8 cellular contexts compared by ENCODE assay signal in the genomic region with DNA sequence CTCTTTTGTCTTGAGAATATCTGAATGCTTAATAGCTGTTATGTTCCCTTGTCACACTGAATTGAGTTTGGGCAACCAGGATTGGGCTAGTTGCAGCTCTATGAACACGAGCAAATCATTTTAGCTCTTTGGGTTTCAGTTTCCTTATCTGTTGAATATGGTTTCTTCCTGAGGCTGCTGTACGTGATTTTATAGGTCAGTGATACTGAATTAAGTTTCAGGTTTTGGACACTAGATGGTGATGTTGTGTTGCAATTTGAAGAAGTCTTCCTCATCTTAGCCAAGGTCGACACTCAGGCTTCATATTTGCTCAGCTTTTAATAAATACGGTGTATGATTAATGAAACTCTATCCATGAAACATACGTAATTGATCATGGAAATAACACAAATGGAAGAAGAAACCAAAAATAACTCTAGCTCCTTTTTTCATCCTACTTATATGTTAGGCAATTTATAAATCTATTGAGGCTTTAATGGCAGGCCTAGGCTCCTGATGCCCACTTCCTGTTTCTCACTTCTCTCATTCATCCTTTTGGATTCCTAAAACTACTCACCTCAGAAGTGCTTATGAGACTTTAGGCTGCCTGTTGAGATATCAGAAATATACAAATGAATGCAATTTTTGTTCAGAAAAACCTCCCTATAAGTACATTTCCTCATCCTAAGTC.
A peak's percentile ranks its signal among the peaks of the same experiment; 100 is the strongest.
DNase-seq lines count a peak whose midpoint lies in the region; ATAC-seq, FAIRE-seq and TF ChIP-seq lines count a peak whose summit lies in the region.

No MANE protein-coding gene starts in this region.

- H4K20me1 ChIP-seq in MM.1S (ENCODE audit: insufficient read depth, low read length) = no peaks in the 10 kb centered on the region

- no peaks in the 10 kb centered on the region for H3K9me3 Mint-ChIP-seq in naive thymus-derived CD8-positive, alpha-beta T cell

- H2AFZ ChIP-seq in MM.1S (ENCODE audit: low read length) = peak overlapping the region; percentile 72

- no peaks in the 10 kb centered on the region for H3K36me3 ChIP-seq in MM.1S (replicated peaks; ENCODE audit: insufficient read depth, low read length)

- TF ChIP-seq CTCF in AG04450 (IDR thresholded peaks at IDR 0.05; ENCODE audit: low read depth, low read length) (peak; percentile 54), GM12875 (IDR thresholded peaks at IDR 0.05; ENCODE audit: borderline replicate concordance, insufficient read depth, low read depth, low read length) (0 out of 2 replicates have a peak, but pooled peaks have one; percentile 27), MM.1S (IDR thresholded peaks at IDR 0.05; ENCODE audit: low read length) (peak; percentile 69)

- H3K4me3 ChIP-seq in AG04450 (ENCODE audit: low read depth, low read length) = no peak overlapping the region
- H3K4me3 ChIP-seq in GM12875 (ENCODE audit: low read depth, low read length) = no peak overlapping the region
- peak overlapping the region; percentile 47 for H3K4me3 ChIP-seq in MM.1S (ENCODE audit: low read length)

- H3K27ac ChIP-seq in AG04450 (ENCODE audit: low read depth, low read length) (no peak overlapping the region), MM.1S (ENCODE audit: low read length) (peak overlapping the region; percentile 22; the same call in 1 of the 2 replicates)

- H3K36me3 Mint-ChIP-seq in naive thymus-derived CD8-positive, alpha-beta T cell = no peaks in the 10 kb centered on the region

- peak; percentile 61 for FAIRE-seq in endometrium (lab: Jason Lieb, UNC)

- H3K4me1 ChIP-seq in MM.1S (ENCODE audit: low read length) = peaks cover 6% of the 10 kb centered on the region; the same call in 1 of the 2 replicates

- H3K4me2 ChIP-seq in MM.1S (ENCODE audit: low read depth, low read length) = peak overlapping the region; percentile 65

- peak; percentile 10 for DNase-seq in AG04450 (ENCODE audit: low read depth, low spot score)
- DNase-seq in MM.1S = peak; percentile 89
- peak; percentile 42 for DNase-seq in RPMI7951 (ENCODE audit: low read depth)
- peak in 4 of 10 donors; percentile 1 to 57 (median 36) for DNase-seq in naive thymus-derived CD8-positive, alpha-beta T cell
- no peak for DNase-seq in stimulated activated CD4-positive, alpha-beta T cell treated with anti-CD3 and anti-CD28 coated beads, Interleukin-2, amount 100 ng/mL, for 48 hours

- POLR2A ChIA-PET in AG04450 (lab: Yijun Ruan, JAX) = no interaction called here
- POLR2A ChIA-PET in naive thymus-derived CD8-positive, alpha-beta T cell (lab: Charles Lee) = no interaction called here

- no peaks in the 10 kb centered on the region for H3K9me3 ChIP-seq in AG04450 (ENCODE audit: control insufficient read depth, insufficient read depth, low read length)
- no peaks in the 10 kb centered on the region for H3K9me3 ChIP-seq in MM.1S (replicated peaks; ENCODE audit: insufficient read depth, low read length)

- peaks cover 0 to 6% (median 4%) of the 10 kb centered on the region in 5 donors for H3K27me3 Mint-ChIP-seq in naive thymus-derived CD8-positive, alpha-beta T cell

- ATAC-seq in HG02571 (IDR thresholded peaks at IDR 0.05; ENCODE audit: unreplicated experiment) = peak; percentile 97
- peak; percentile 73 to 79 for ATAC-seq in naive thymus-derived CD8-positive, alpha-beta T cell

- CTCF ChIA-PET in AG04450 (lab: Charles Lee) = interaction anchor here (0.5 to 1.6 kb wide), 18 partner anchors 9 to 1870 kb away, joined by 3 to 11 read pairs (median 3); no protein-coding TSS in a partner anchor

- H3K4me3 Mint-ChIP-seq in naive thymus-derived CD8-positive, alpha-beta T cell = peak overlapping the region; percentile 0 to 59 (median 8)

- H3K79me2 ChIP-seq in MM.1S (ENCODE audit: low read length) = no peaks in the 10 kb centered on the region

- no peak overlapping the region for H3K9ac ChIP-seq in MM.1S (ENCODE audit: low read length)

- H3K4me1 Mint-ChIP-seq in naive thymus-derived CD8-positive, alpha-beta T cell = peaks cover 0 to 9% (median 5%) of the 10 kb centered on the region in 4 donors

- no peaks in the 10 kb centered on the region for H3K27me3 ChIP-seq in AG04450 (ENCODE audit: control insufficient read depth, insufficient read depth, low read length)
- no peaks in the 10 kb centered on the region for H3K27me3 ChIP-seq in MM.1S (replicated peaks; ENCODE audit: insufficient read depth, low read length)

- H3K9me2 ChIP-seq in MM.1S (replicated peaks; ENCODE audit: insufficient read depth, low read length) = no peaks in the 10 kb centered on the region

- peak overlapping the region in 7 of 10 donors; percentile 1 to 78 (median 17) for H3K27ac Mint-ChIP-seq in naive thymus-derived CD8-positive, alpha-beta T cell

- no peaks in the 10 kb centered on the region for H3F3A ChIP-seq in MM.1S (ENCODE audit: insufficient read depth, low read length)

Comparison
In these comparisons a context has a peak if more than half of its experiments do, and no peak if none do; other contexts are left out.
1. DNase-seq: peak in AG04450 (single experiment), MM.1S (single experiment) and RPMI7951 (single experiment); none in stimulated activated CD4-positive, alpha-beta T cell treated with anti-CD3 and anti-CD28 coated beads, Interleukin-2, amount 100 ng/mL, for 48 hours (0 of 2).
2. Peak in every context shown above with its lines, with median percentiles within 50 percentile points of each other: CTCF ChIP-seq.